8 cellular contexts compared by ENCODE assay signal in genomic region chr21:25607812-25608737, GRCh38. TPM values are rescaled to one million over a fixed set of nuclear protein-coding genes. Genes with fewer than 3 reads are reported as not detected.
DNase-seq lines count a peak whose midpoint lies in the region; ATAC-seq and TF ChIP-seq lines count a peak whose summit lies in the region.

No MANE protein-coding gene starts in this region.

- 0 out of 2 replicates have a peak, but pooled peaks cover 10% of the 10 kb centered on the region for H3K4me1 ChIP-seq in HUES6 (ENCODE audit: control insufficient read depth, insufficient read depth, low read length)
- peaks cover 25% of the 10 kb centered on the region for H3K4me1 ChIP-seq in OCI-LY1 (ENCODE audit: insufficient read depth, low read length, severe bottlenecking)
- H3K4me1 ChIP-seq in esophagus muscularis mucosa: peaks cover 13 to 51% (median 37%) of the 10 kb centered on the region in 4 donors
- H3K4me1 ChIP-seq in muscle layer of colon (ENCODE audit: insufficient read depth, low read length): peaks cover 12% of the 10 kb centered on the region

- H3K9me3 Mint-ChIP-seq in activated T-cell treated with anti-CD3 and anti-CD28 coated beads, Interleukin-2, amount 50 U/mL, for 24 hours: no peaks in the 10 kb centered on the region

- no peak for TF ChIP-seq POLR2A in esophagus muscularis mucosa (IDR thresholded peaks at IDR 0.05; ENCODE audit: low read depth)

- peaks cover 8% of the 10 kb centered on the region for H3K79me2 ChIP-seq in OCI-LY1 (ENCODE audit: insufficient read depth, low read length)

- H3K9me3 ChIP-seq in HUES6 (ENCODE audit: control insufficient read depth, insufficient read depth, low read depth, low read length): no peaks in the 10 kb centered on the region
- no peaks in the 10 kb centered on the region for H3K9me3 ChIP-seq in OCI-LY1 (ENCODE audit: low read length)
- H3K9me3 ChIP-seq in esophagus muscularis mucosa: no peaks in the 10 kb centered on the region
- no peaks in the 10 kb centered on the region for H3K9me3 ChIP-seq in muscle layer of colon (ENCODE audit: low read length)

- H3K9ac ChIP-seq in HUES6 (ENCODE audit: low read length) (peak overlapping the region; percentile 98), OCI-LY1 (ENCODE audit: low read length) (peak overlapping the region; percentile 90), muscle layer of colon (ENCODE audit: low read length) (peak overlapping the region; percentile 55)

- no peaks in the 10 kb centered on the region for H3K9me2 ChIP-seq in OCI-LY1 (ENCODE audit: low read depth, low read length)

- H4K20me1 ChIP-seq in OCI-LY1 (ENCODE audit: insufficient read depth, low read length): no peaks in the 10 kb centered on the region

- H3K27me3 ChIP-seq in HUES6 (ENCODE audit: control insufficient read depth, insufficient read depth, low read length) (no peaks in the 10 kb centered on the region), OCI-LY1 (ENCODE audit: insufficient read depth, low read length) (no peaks in the 10 kb centered on the region), esophagus muscularis mucosa (no peaks in the 10 kb centered on the region), muscle layer of colon (ENCODE audit: control insufficient read depth in 1 of 2, insufficient read depth in 2 of 2, low read length in 2 of 2) (no peaks in the 10 kb centered on the region)

- intact Hi-C loops in esophagus muscularis mucosa (cut with DNase I): loop anchor here (1.0 to 2.0 kb wide), 2 partner anchors 31 to 100 kb away; partner anchors contain the start of gene JAM2

- H3K4me1 Mint-ChIP-seq in activated T-cell treated with anti-CD3 and anti-CD28 coated beads, Interleukin-2, amount 50 U/mL, for 24 hours (ENCODE audit: low read depth): peaks cover 40% of the 10 kb centered on the region

- H3K4me2 ChIP-seq in OCI-LY1 (ENCODE audit: low read length): peak overlapping the region; percentile 89

- H2AFZ ChIP-seq in OCI-LY1 (ENCODE audit: low read length): peak overlapping the region; percentile 96

- H3K4me3 Mint-ChIP-seq in activated T-cell treated with anti-CD3 and anti-CD28 coated beads, Interleukin-2, amount 50 U/mL, for 24 hours: peak overlapping the region; percentile 97

- H3K27ac Mint-ChIP-seq in activated T-cell treated with anti-CD3 and anti-CD28 coated beads, Interleukin-2, amount 50 U/mL, for 24 hours: peak overlapping the region; percentile 98

- peak overlapping the region; percentile 99 for H3K4me3 ChIP-seq in HUES6 (ENCODE audit: low read depth, low read length)
- H3K4me3 ChIP-seq in OCI-LY1 (ENCODE audit: low read depth, low read length, poor library complexity, severe bottlenecking): peak overlapping the region; percentile 92
- H3K4me3 ChIP-seq in esophagus muscularis mucosa: peak overlapping the region; percentile 65 to 93 (median 82)
- peak overlapping the region; percentile 67 to 84 for H3K4me3 ChIP-seq in muscle layer of colon (ENCODE audit: low read depth in 1 of 2, low read length in 2 of 2)

- peaks cover 37% of the 10 kb centered on the region for H3K36me3 Mint-ChIP-seq in activated T-cell treated with anti-CD3 and anti-CD28 coated beads, Interleukin-2, amount 50 U/mL, for 24 hours (ENCODE audit: low read depth)

- no peak for TF ChIP-seq EP300 in esophagus muscularis mucosa (IDR thresholded peaks at IDR 0.05)

- no peaks in the 10 kb centered on the region for H3F3A ChIP-seq in OCI-LY1 (ENCODE audit: insufficient read depth, low read length)

- WGBS in esophagus muscularis mucosa: 5% methylated on average over 27 of the region's 32 CpGs

- ATAC-seq in GM21515 (IDR thresholded peaks at IDR 0.05; ENCODE audit: unreplicated experiment): peak; percentile 79

- H3K27me3 Mint-ChIP-seq in activated T-cell treated with anti-CD3 and anti-CD28 coated beads, Interleukin-2, amount 50 U/mL, for 24 hours: no peaks in the 10 kb centered on the region

- peak; percentile 91 for TF ChIP-seq CTCF in OCI-LY1 (IDR thresholded peaks at IDR 0.05; ENCODE audit: low read length)
- peak; percentile 96 to 97 (median 96) for TF ChIP-seq CTCF in esophagus muscularis mucosa (IDR thresholded peaks at IDR 0.05)

- peak; percentile 91 for DNase-seq in DMS 273 (lab: John Stamatoyannopoulos, UW; ENCODE audit: unreplicated experiment)
- DNase-seq in activated T-cell treated with anti-CD3 and anti-CD28 coated beads, Interleukin-2, amount 50 U/mL, for 24 hours: peak; percentile 80
- DNase-seq in esophagus muscularis mucosa (ENCODE audit: extremely low spot score): peak; percentile 94
- DNase-seq in stimulated activated CD8-positive, alpha-beta memory T cell treated with anti-CD3 and anti-CD28 coated beads, Interleukin-4, amount 100 ng/mL, for 48 hours: peak; percentile 83

- peaks cover 29% of the 10 kb centered on the region for H3K36me3 ChIP-seq in HUES6 (ENCODE audit: control insufficient read depth, insufficient read depth, low read length)
- H3K36me3 ChIP-seq in OCI-LY1 (ENCODE audit: insufficient read depth, low read length): peaks cover 23% of the 10 kb centered on the region
- H3K36me3 ChIP-seq in esophagus muscularis mucosa: peaks cover 5 to 29% (median 22%) of the 10 kb centered on the region in 4 donors
- peaks cover 18% of the 10 kb centered on the region for H3K36me3 ChIP-seq in muscle layer of colon (ENCODE audit: insufficient read depth, low read length)

- H3K27ac ChIP-seq in HUES6 (ENCODE audit: low read depth, low read length): no peak overlapping the region
- no peak overlapping the region for H3K27ac ChIP-seq in OCI-LY1 (ENCODE audit: low read depth, low read length, poor library complexity, severe bottlenecking)
- H3K27ac ChIP-seq in esophagus muscularis mucosa (replicated peaks in 1 of 4): peak overlapping the region; percentile 77 to 88 (median 83)
- peak overlapping the region; percentile 72 for H3K27ac ChIP-seq in muscle layer of colon (ENCODE audit: low read depth, low read length)

RNA-seq across cellular contexts. Expression of gene MRPL39, which starts 0.8 kb away (rescaled TPM):
- 10 to 100 TPM; 22.0 to 31.8 (median 27.4) TPM for total RNA-seq in esophagus muscularis mucosa

RNA-seq across cellular contexts. Expression of gene JAM2, which starts 31.0 kb away (rescaled TPM):
- 10 to 100 TPM; 28.0 to 52.4 (median 46.7) TPM for total RNA-seq in esophagus muscularis mucosa

Comparison
In these comparisons a context has a peak if more than half of its experiments do, and no peak if none do; other contexts are left out.
1. H3K27ac ChIP-seq: peak in esophagus muscularis mucosa (4 of 4) and muscle layer of colon (single experiment); none in HUES6 (single experiment) and OCI-LY1 (single experiment).
2. Peak in every context shown above with its lines, with median percentiles within 50 percentile points of each other: DNase-seq, H3K4me3 ChIP-seq and H3K9ac ChIP-seq.